8 cellular contexts compared by ENCODE assay signal in the genomic region with DNA sequence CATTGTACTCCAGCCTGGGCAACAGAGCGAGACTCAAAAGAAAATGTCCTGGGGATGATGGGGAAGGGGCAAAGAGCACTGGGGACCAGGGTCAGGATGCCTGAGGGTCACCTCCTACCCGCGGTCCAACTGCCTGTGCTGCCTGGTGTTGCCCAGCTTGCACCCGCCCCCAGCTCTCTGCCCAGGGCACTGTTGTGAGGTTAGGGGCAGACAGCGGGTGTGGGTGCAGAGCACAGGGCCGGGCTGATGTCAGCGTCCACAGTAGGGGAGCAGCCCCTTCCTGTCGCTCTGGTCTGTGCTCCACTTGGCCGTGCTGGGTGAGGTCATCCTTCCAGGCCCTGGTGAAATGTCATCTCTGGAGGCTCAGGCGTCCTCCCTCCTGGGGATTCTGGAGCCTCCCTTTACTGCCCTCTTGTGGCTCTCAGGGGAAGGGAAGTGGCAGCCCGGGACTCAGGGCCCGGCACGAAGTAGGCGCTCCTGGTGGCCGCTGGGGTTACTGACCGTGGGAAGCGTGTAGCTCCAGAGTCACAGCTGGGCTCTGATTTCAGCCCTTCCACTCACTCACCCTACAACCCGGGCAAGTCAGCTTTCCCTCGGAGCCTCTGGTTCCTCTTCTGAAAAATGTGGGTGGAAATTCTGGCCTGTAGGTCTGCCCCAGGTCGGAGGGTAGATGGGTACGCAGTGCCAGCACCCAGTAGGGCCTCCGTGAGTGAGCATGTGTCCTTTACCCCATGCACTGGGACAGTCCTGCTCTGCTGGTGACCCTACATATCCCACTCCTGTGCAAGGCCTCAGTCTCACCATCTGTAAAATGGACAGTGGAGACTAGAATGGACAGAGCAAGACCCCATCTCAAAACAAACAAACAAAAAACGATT. TPM values are rescaled to one million over a fixed set of nuclear protein-coding genes. Genes with fewer than 3 reads are reported as not detected.
DNase-seq lines count a peak whose midpoint lies in the region; ATAC-seq lines count a peak whose summit lies in the region.

No MANE protein-coding gene starts in this region.

- DNase-seq in NCI-H2227 (lab: John Stamatoyannopoulos, UW; ENCODE audit: unreplicated experiment) (peak; percentile 66), NCI-H2227 treated with DMSO at 0.1 percent for 48 hours (lab: John Stamatoyannopoulos, UW) (no peak), NCI-H510A (lab: John Stamatoyannopoulos, UW) (peak; percentile 74), cerebellar cortex (ENCODE audit: low spot score) (peak; percentile 80), left lobe of liver (ENCODE audit: low spot score) (peak; percentile 81)
- DNase-seq in activated CD4-positive, alpha-beta T cell treated with anti-CD3 and anti-CD28 coated beads for 24 hours (ENCODE audit: low read depth in 2 of 2): peak; percentile 69 to 77
- peak; percentile 87 for DNase-seq in stimulated activated CD4-positive, alpha-beta T cell treated with anti-CD3 and anti-CD28 coated beads, Interleukin-4, amount 100 ng/mL, for 24 hours

- ATAC-seq in HG03066 (IDR thresholded peaks at IDR 0.05; ENCODE audit: low read depth, unreplicated experiment) (peak; percentile 49), left lobe of liver (peak; percentile 98)

RNA-seq across cellular contexts. Expression of gene PRR5, which starts 17.3 kb away (rescaled TPM):
- total RNA-seq in left lobe of liver: 30.0 TPM
